In genomic region chr19:12789098-12789903, GRCh38 we compare ENCODE assay signal across 1 cellular context.
TF ChIP-seq lines count a peak whose summit lies in the region.

No MANE protein-coding gene starts in this region.

TF ChIP-seq in GM12878, 131 proteins besides CTCF, POLR2A, EP300 and RAD21 (continues in another document):
- TF ChIP-seq EZH2 (IDR thresholded peaks at IDR 0.05; ENCODE audit: borderline replicate concordance, control insufficient read depth, low read depth, low read length) (no peak), SREBF2 (IDR thresholded peaks at IDR 0.05; ENCODE audit: low read length) (no peak), TCF3 (IDR thresholded peaks at IDR 0.05; ENCODE audit: borderline replicate concordance, insufficient read depth, low read depth, low read length) (0 out of 2 replicates have a peak, but pooled peaks have one; percentile 8), NKRF (conservative IDR thresholded peaks at IDR 0.05) (peak; percentile 37; the same call in 1 of the 2 replicates), ZBTB11 (CRISPR knock-in tag; IDR thresholded peaks at IDR 0.05) (no peak), NFYA (IDR thresholded peaks at IDR 0.05; ENCODE audit: borderline replicate concordance, low read depth, low read length) (no peak), LARP7 (IDR thresholded peaks at IDR 0.05) (no peak), GATAD2B (conservative IDR thresholded peaks at IDR 0.05; ENCODE audit: low read depth) (no peak; the same call in 1 of the 2 replicates), MYB (IDR thresholded peaks at IDR 0.05; ENCODE audit: borderline replicate concordance, low read depth, low read length) (no peak), CHD4 (IDR thresholded peaks at IDR 0.05) (no peak), RELB (IDR thresholded peaks at IDR 0.05; ENCODE audit: low read depth) (peak; percentile 4; the same call in 1 of the 2 replicates), POLR2AphosphoS5 (IDR thresholded peaks at IDR 0.05; ENCODE audit: low read length) (peak; percentile 28), SMARCA5 (IDR thresholded peaks at IDR 0.05) (peak; percentile 88), FOXM1 (IDR thresholded peaks at IDR 0.05; ENCODE audit: low read depth, low read length) (no peak), DPF2 (IDR thresholded peaks at IDR 0.05) (peak; percentile 15), ZNF207 (IDR thresholded peaks at IDR 0.05; ENCODE audit: borderline replicate concordance) (0 out of 2 replicates have a peak, but pooled peaks have one; percentile 58), CHD1 (IDR thresholded peaks at IDR 0.05; ENCODE audit: low read depth, low read length) (no peak), ZBTB4 (CRISPR knock-in tag; IDR thresholded peaks at IDR 0.05) (0 out of 2 replicates have a peak, but pooled peaks have one; percentile 9), BCL3 (IDR thresholded peaks at IDR 0.05; ENCODE audit: borderline replicate concordance, insufficient read depth, low read depth, low read length, poor library complexity, severe bottlenecking) (peak; percentile 31), IKZF1 (conservative IDR thresholded peaks at IDR 0.05) (peak; percentile 49), SMAD5 (IDR thresholded peaks at IDR 0.05; ENCODE audit: low read depth) (peak; percentile 67; the same call in 1 of the 2 replicates), SKIL (IDR thresholded peaks at IDR 0.05; ENCODE audit: low read depth, poor library complexity, severe bottlenecking) (peak; percentile 70), ZNF217 (IDR thresholded peaks at IDR 0.05) (peak; percentile 71; the same call in 1 of the 2 replicates), ASH2L (IDR thresholded peaks at IDR 0.05; ENCODE audit: borderline replicate concordance, low read depth) (no peak; the same call in 1 of the 2 replicates), SIN3A (IDR thresholded peaks at IDR 0.05; ENCODE audit: low read depth, low read length) (no peak), RBBP5 (conservative IDR thresholded peaks at IDR 0.05) (no peak), ELK1 (IDR thresholded peaks at IDR 0.05; ENCODE audit: low read depth, low read length) (0 out of 2 replicates have a peak, but pooled peaks have one; percentile 30), IKZF2 (IDR thresholded peaks at IDR 0.05) (peak in 1 of 2 experiments; percentile 9; a peak in 1 of 4 replicates), NR2C1 (IDR thresholded peaks at IDR 0.05) (0 out of 2 replicates have a peak, but pooled peaks have one; percentile 12), MLLT1 (IDR thresholded peaks at IDR 0.05) (peak; percentile 96), ZNF687 (IDR thresholded peaks at IDR 0.05) (peak; percentile 28; the same call in 1 of the 2 replicates), STAT3 (IDR thresholded peaks at IDR 0.05; ENCODE audit: low read depth, low read length) (no peak)
